ENCODE assay signal across 1 cellular context in the genomic region with DNA sequence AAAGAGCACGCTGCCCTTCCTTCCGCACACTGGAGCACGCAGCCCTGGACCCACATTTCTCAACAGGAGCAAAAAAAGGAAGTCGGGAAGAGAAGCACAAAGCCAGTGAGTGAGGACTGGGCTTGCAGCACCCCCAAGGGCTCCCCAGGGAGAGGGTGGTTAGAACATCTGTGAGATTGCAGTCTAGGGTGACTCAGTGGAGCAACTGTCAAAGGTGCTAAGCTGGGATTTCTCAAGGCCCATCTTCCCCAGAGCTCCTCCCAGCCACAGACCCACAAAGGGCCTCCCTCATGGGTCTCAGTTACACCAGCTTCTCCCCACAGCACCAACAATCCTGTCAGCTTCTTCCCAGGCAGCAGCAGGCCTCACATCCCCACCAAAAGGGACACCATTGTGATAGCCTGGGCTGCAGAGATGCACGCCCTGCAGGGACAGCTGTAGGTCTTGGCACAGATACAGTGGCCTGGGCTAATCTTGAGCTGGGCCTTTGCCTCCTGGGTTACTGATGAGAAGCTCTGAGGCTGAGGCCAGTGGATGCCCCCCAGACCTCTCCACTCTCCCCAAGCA.
TF ChIP-seq lines count a peak whose summit lies in the region.

No MANE protein-coding gene starts in this region.

TF ChIP-seq in liver, 16 proteins besides CTCF, POLR2A, EP300 and RAD21:
- TF ChIP-seq, protein P1, sequence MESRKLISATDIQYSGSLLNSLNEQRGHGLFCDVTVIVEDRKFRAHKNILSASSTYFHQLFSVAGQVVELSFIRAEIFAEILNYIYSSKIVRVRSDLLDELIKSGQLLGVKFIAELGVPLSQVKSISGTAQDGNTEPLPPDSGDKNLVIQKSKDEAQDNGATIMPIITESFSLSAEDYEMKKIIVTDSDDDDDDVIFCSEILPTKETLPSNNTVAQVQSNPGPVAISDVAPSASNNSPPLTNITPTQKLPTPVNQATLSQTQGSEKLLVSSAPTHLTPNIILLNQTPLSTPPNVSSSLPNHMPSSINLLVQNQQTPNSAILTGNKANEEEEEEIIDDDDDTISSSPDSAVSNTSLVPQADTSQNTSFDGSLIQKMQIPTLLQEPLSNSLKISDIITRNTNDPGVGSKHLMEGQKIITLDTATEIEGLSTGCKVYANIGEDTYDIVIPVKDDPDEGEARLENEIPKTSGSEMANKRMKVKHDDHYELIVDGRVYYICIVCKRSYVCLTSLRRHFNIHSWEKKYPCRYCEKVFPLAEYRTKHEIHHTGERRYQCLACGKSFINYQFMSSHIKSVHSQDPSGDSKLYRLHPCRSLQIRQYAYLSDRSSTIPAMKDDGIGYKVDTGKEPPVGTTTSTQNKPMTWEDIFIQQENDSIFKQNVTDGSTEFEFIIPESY (IDR thresholded peaks at IDR 0.05): no peak
- no peak for TF ChIP-seq RXRA (IDR thresholded peaks at IDR 0.05)
- TF ChIP-seq, protein P2, sequence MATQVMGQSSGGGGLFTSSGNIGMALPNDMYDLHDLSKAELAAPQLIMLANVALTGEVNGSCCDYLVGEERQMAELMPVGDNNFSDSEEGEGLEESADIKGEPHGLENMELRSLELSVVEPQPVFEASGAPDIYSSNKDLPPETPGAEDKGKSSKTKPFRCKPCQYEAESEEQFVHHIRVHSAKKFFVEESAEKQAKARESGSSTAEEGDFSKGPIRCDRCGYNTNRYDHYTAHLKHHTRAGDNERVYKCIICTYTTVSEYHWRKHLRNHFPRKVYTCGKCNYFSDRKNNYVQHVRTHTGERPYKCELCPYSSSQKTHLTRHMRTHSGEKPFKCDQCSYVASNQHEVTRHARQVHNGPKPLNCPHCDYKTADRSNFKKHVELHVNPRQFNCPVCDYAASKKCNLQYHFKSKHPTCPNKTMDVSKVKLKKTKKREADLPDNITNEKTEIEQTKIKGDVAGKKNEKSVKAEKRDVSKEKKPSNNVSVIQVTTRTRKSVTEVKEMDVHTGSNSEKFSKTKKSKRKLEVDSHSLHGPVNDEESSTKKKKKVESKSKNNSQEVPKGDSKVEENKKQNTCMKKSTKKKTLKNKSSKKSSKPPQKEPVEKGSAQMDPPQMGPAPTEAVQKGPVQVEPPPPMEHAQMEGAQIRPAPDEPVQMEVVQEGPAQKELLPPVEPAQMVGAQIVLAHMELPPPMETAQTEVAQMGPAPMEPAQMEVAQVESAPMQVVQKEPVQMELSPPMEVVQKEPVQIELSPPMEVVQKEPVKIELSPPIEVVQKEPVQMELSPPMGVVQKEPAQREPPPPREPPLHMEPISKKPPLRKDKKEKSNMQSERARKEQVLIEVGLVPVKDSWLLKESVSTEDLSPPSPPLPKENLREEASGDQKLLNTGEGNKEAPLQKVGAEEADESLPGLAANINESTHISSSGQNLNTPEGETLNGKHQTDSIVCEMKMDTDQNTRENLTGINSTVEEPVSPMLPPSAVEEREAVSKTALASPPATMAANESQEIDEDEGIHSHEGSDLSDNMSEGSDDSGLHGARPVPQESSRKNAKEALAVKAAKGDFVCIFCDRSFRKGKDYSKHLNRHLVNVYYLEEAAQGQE (IDR thresholded peaks at IDR 0.05): no peak
- no peak for TF ChIP-seq NR2F2 (IDR thresholded peaks at IDR 0.05)
- TF ChIP-seq YY1 (IDR thresholded peaks at IDR 0.05): no peak
- TF ChIP-seq EGR1 (IDR thresholded peaks at IDR 0.05; ENCODE audit: low read depth in 2 of 2): no peak
